ENCODE assay signal across 13 cellular contexts in the genomic region with DNA sequence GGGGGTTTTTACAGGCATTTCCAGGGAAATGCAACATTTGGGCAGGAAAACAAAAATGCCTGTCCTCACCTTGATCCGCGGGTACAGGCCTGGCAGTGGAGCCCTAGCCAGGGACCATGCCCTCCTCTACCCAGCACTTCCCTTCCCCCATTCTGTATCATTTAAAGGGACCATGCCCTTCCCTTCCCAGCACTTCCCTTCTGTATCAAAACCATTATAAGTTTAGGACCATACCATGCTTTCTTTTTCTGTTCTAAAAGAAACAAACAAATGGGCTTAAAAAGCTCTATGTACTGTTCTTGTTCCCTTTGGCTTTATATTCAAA.
"Had no signal": no experiment of that assay in that cellular context is flagged by ENCODE, and none has a peak within 500 bp of the region (broad histone marks: within the 10 kb centered on the region; RNA-seq: fewer than 3 reads in every experiment).

No MANE protein-coding gene starts in this region.

- H3K4me1 ChIP-seq: foreskin keratinocyte had no signal

- H3K4me3 ChIP-seq: hepatocyte, lung, mucosa of descending colon, ovary, smooth muscle cell, tibial artery, upper lobe of left lung, uterus had no signal

- H3K4me3 Mint-ChIP-seq: naive thymus-derived CD8-positive, alpha-beta T cell had no signal

- H3K9me3 ChIP-seq: mucosa of descending colon, ovary, tibial artery, upper lobe of left lung, uterus had no signal

- H3K27me3 ChIP-seq: foreskin keratinocyte, hepatocyte, ovary, tibial artery, upper lobe of left lung, uterus had no signal

- H3K4me2 ChIP-seq: hepatocyte, smooth muscle cell had no signal

- DNase-seq: foreskin keratinocyte; left colon; mucosa of descending colon; naive thymus-derived CD8-positive, alpha-beta T cell; ovary; stimulated activated CD4-positive, alpha-beta T cell treated with anti-CD3 and anti-CD28 coated beads, Interleukin-2, amount 100 ng/mL, for 48 hours; stimulated activated naive CD8-positive, alpha-beta T cell treated with anti-CD3 and anti-CD28 coated beads, Interleukin-15, Interleukin-2, amounts not matched to agents 100 U/mL and 50 U/mL, for 24 hours; tibial artery; upper lobe of left lung; uterus had no signal

- H3K27ac Mint-ChIP-seq: naive thymus-derived CD8-positive, alpha-beta T cell had no signal

- H2AFZ ChIP-seq: hepatocyte had no signal

- H3K79me2 ChIP-seq: hepatocyte had no signal

- H3K36me3 Mint-ChIP-seq: naive thymus-derived CD8-positive, alpha-beta T cell had no signal

- H3K36me3 ChIP-seq: ovary, tibial artery, upper lobe of left lung, uterus had no signal

- H3K27ac ChIP-seq: foreskin keratinocyte, hepatocyte, ovary, tibial artery, upper lobe of left lung, uterus had no signal

- ATAC-seq: foreskin keratinocyte; left colon; mucosa of descending colon; naive thymus-derived CD8-positive, alpha-beta T cell; stimulated activated naive CD8-positive, alpha-beta T cell treated with anti-CD3 and anti-CD28 coated beads, Interleukin-15, Interleukin-2, amounts not matched to agents 100 U/mL and 50 U/mL, for 24 hours had no signal
